Comparison of ENCODE assay signal across 8 cellular contexts in the genomic region with DNA sequence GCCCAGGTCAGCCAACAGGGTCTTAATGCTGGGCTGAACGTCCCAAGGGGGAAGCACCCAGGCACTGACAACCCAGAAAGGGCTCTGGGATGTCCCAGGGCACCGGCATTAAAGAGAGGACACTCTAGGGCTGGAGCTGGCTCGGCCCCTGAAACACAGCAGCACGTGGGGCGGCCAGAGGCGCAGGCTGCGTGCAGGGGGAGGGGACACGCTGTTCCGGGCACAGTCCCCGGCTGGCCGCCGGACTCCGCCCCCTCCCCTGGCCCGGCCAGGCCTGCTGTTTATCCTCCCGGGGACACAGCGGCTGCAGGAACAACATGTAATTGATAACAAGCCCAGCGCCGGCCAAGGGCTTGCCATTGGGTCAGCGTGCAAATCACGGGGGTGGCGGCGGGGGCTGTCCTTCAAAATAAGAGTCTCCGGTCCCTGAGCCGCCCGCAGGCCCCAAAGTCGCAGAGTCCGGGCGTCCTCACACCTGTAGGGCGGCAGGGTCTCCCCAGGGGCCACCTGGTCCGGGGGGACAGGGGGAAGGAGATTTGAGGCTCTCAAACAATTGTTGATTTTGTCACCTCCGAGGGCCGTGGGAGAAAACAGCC. TPM values are rescaled to one million over a fixed set of nuclear protein-coding genes. Genes with fewer than 3 reads are reported as not detected.
DNase-seq lines count a peak whose midpoint lies in the region; ATAC-seq and TF ChIP-seq lines count a peak whose summit lies in the region.

No MANE protein-coding gene starts in this region.

- peak overlapping the region; percentile 97 for H3K27ac ChIP-seq in left ventricle myocardium inferior (replicated peaks)
- H3K27ac ChIP-seq in ovary, result peak overlapping the region; percentile 95 to 99

- no peak for ATAC-seq in GM21423 (IDR thresholded peaks at IDR 0.05; ENCODE audit: unreplicated experiment)
- ATAC-seq in activated CD4-positive, CD25-positive, alpha-beta regulatory T cell treated with anti-CD3 and anti-CD28 coated beads, Interleukin-2, amount 50 U/mL, for 24 hours, result no peak

- H3K27me3 ChIP-seq in left ventricle myocardium inferior (ENCODE audit: low read depth) (peaks cover 7% of the 10 kb centered on the region), ovary (no peaks in the 10 kb centered on the region)

- TF ChIP-seq POLR2A in ovary (IDR thresholded peaks at IDR 0.05), result peak; percentile 70

- H3K4me1 ChIP-seq in left ventricle myocardium inferior (peaks cover 73% of the 10 kb centered on the region), ovary (ENCODE audit: insufficient read depth) (peaks cover 30% of the 10 kb centered on the region)

- H3K9me3 ChIP-seq in left ventricle myocardium inferior (replicated peaks) (peaks cover 8% of the 10 kb centered on the region), ovary (no peaks in the 10 kb centered on the region)

- WGBS in ovary, 3 donors, result 0% methylated on average over 31 to 32 of the region's 32 CpGs

- peak; percentile 96 for TF ChIP-seq EP300 in ovary (IDR thresholded peaks at IDR 0.05)

- H3K4me3 ChIP-seq in left ventricle myocardium inferior, result peak overlapping the region; percentile 87
- peak overlapping the region; percentile 91 for H3K4me3 ChIP-seq in ovary

- peak; percentile 88 for DNase-seq in DMS53 (lab: John Stamatoyannopoulos, UW)
- peak; percentile 73 for DNase-seq in NCI-H1105 treated with DMSO at 0.1 percent for 48 hours (lab: John Stamatoyannopoulos, UW)
- DNase-seq in anterior cingulate cortex (lab: John Stamatoyannopoulos, UW), result peak; percentile 56 to 99 (median 94)
- DNase-seq in left ventricle myocardium inferior, result peak; percentile 98
- DNase-seq in ovary, result peak; percentile 95 to 99 (median 98)
- no peak for DNase-seq in activated naive CD4-positive, alpha-beta T cell treated with Interleukin-2 at 50 U/mL for 16 hours

- no peak for TF ChIP-seq CTCF in left ventricle myocardium inferior (IDR thresholded peaks at IDR 0.05; ENCODE audit: borderline replicate concordance)
- peak in 2 of 3 donors; percentile 26 to 49 for TF ChIP-seq CTCF in ovary (IDR thresholded peaks at IDR 0.05)

- peaks cover 14% of the 10 kb centered on the region for H3K36me3 ChIP-seq in left ventricle myocardium inferior
- H3K36me3 ChIP-seq in ovary, result no peaks in the 10 kb centered on the region

- intact Hi-C loops in left ventricle myocardium inferior (cut with micrococcal nuclease) (loop anchor here (10.0 kb wide), 1 partner anchor 91 kb away; no protein-coding TSS in a partner anchor), ovary (cut with DNase I) (loop anchor here in 3 of 4 donors (2.0 to 5.0 kb wide), 4 partner anchors 33 to 121 kb away; a partner anchor contains a TSS)

RNA-seq across cellular contexts. Expression of a gene that starts 1.3 kb away (rescaled TPM):
- total RNA-seq in left ventricle myocardium inferior (44.6 TPM), ovary (10 to 100 TPM; 23.2 to 83.3 (median 40.0) TPM)
- 10 to 100 TPM; 13.4 to 61.4 TPM for polyA plus RNA-seq in ovary

RNA-seq across cellular contexts. Expression of a gene that starts 38.8 kb away (rescaled TPM):
- not detected for total RNA-seq in left ventricle myocardium inferior
- total RNA-seq in ovary, result 10 to 100 TPM in 1 of 7 donors, 1 to 10 TPM in 4, not detected in 2; 1.5 to 21.3 (median 1.7) TPM
- under 1 TPM in 1 of 2 donors, not detected in 1; 0.06 TPM for polyA plus RNA-seq in ovary
